In genomic region chr12:1690578-1691122, GRCh38 we compare ENCODE assay signal across 1 cellular context.
TF ChIP-seq lines count a peak whose summit lies in the region.

TSS of gene ADIPOR2 (plus strand) at chr12:1691070. CDS start at chr12:1754344, 63,274 bp downstream.

TF ChIP-seq in WTC11, 78 proteins besides CTCF, POLR2A, EP300 and RAD21 (continued from another document):
- TF ChIP-seq HMGXB4 (CRISPR knock-in tag; IDR thresholded peaks at IDR 0.05) (no peak), ESRRA (CRISPR knock-in tag; IDR thresholded peaks at IDR 0.05; ENCODE audit: borderline replicate concordance) (no peak), ELF4 (CRISPR knock-in tag; IDR thresholded peaks at IDR 0.05; ENCODE audit: low read depth) (no peak), FOXP1 (CRISPR knock-in tag; IDR thresholded peaks at IDR 0.05; ENCODE audit: borderline replicate concordance) (no peak), ARID4B (CRISPR knock-in tag; IDR thresholded peaks at IDR 0.05; ENCODE audit: borderline replicate concordance) (no peak; the same call in 1 of the 2 replicates), NFYB (CRISPR knock-in tag; conservative IDR thresholded peaks at IDR 0.05; ENCODE audit: low read depth) (peak; percentile 86), TCF7 (CRISPR knock-in tag; IDR thresholded peaks at IDR 0.05; ENCODE audit: low read depth) (no peak), CREM (CRISPR knock-in tag; IDR thresholded peaks at IDR 0.05) (peak; percentile 93), JUN (CRISPR knock-in tag; IDR thresholded peaks at IDR 0.05) (0 out of 2 replicates have a peak, but pooled peaks have one; percentile 34), GABPB1 (CRISPR knock-in tag; IDR thresholded peaks at IDR 0.05) (peak; percentile 69), USF2 (CRISPR knock-in tag; IDR thresholded peaks at IDR 0.05) (peak; percentile 83), NR1H2 (CRISPR knock-in tag; IDR thresholded peaks at IDR 0.05) (no peak), ATF1 (CRISPR knock-in tag; IDR thresholded peaks at IDR 0.05) (no peak), IRF2 (CRISPR knock-in tag; IDR thresholded peaks at IDR 0.05; ENCODE audit: borderline replicate concordance, low read depth) (no peak), RORB (CRISPR knock-in tag; IDR thresholded peaks at IDR 0.05) (no peak), MYBL2 (CRISPR knock-in tag; IDR thresholded peaks at IDR 0.05) (peak; percentile 41; the same call in 1 of the 2 replicates), STAT6 (CRISPR knock-in tag; conservative IDR thresholded peaks at IDR 0.05; ENCODE audit: low read depth) (no peak), E2F1 (CRISPR knock-in tag; IDR thresholded peaks at IDR 0.05) (no peak), SMAD3 (CRISPR knock-in tag; IDR thresholded peaks at IDR 0.05; ENCODE audit: borderline replicate concordance) (0 out of 2 replicates have a peak, but pooled peaks have one; percentile 12), AFF4 (CRISPR knock-in tag; IDR thresholded peaks at IDR 0.05; ENCODE audit: borderline replicate concordance) (no peak), ZNF219 (CRISPR knock-in tag; IDR thresholded peaks at IDR 0.05; ENCODE audit: borderline replicate concordance) (no peak), ZSCAN18 (CRISPR knock-in tag; IDR thresholded peaks at IDR 0.05) (no peak), GRHL2 (CRISPR knock-in tag; IDR thresholded peaks at IDR 0.05; ENCODE audit: insufficient replicate concordance, severe bottlenecking) (no peak), NR2C2 (CRISPR knock-in tag; IDR thresholded peaks at IDR 0.05) (no peak), PRDM15 (CRISPR knock-in tag; IDR thresholded peaks at IDR 0.05) (peak; percentile 52; the same call in 1 of the 2 replicates), ETV6 (CRISPR knock-in tag; IDR thresholded peaks at IDR 0.05) (peak; percentile 89), SOX15 (CRISPR knock-in tag; IDR thresholded peaks at IDR 0.05) (no peak), FOXJ3 (CRISPR knock-in tag; IDR thresholded peaks at IDR 0.05; ENCODE audit: borderline replicate concordance) (no peak), JAZF1 (CRISPR knock-in tag; IDR thresholded peaks at IDR 0.05) (no peak), MLX (CRISPR knock-in tag; IDR thresholded peaks at IDR 0.05) (no peak), ZNF396 (CRISPR knock-in tag; IDR thresholded peaks at IDR 0.05; ENCODE audit: borderline replicate concordance) (no peak), TP53 (CRISPR knock-in tag; IDR thresholded peaks at IDR 0.05) (no peak), USF1 (CRISPR knock-in tag; IDR thresholded peaks at IDR 0.05) (peak; percentile 80; the same call in 1 of the 2 replicates), TEAD1 (CRISPR knock-in tag; IDR thresholded peaks at IDR 0.05) (peak; percentile 57; the same call in 1 of the 2 replicates), FOXK1 (CRISPR knock-in tag; IDR thresholded peaks at IDR 0.05) (peak; percentile 72; the same call in 1 of the 2 replicates), ZNF671 (CRISPR knock-in tag; IDR thresholded peaks at IDR 0.05) (no peak)
TF ChIP-seq in WTC11: peak in this region for 16.
